26 cellular contexts compared by ENCODE assay signal in the genomic region with DNA sequence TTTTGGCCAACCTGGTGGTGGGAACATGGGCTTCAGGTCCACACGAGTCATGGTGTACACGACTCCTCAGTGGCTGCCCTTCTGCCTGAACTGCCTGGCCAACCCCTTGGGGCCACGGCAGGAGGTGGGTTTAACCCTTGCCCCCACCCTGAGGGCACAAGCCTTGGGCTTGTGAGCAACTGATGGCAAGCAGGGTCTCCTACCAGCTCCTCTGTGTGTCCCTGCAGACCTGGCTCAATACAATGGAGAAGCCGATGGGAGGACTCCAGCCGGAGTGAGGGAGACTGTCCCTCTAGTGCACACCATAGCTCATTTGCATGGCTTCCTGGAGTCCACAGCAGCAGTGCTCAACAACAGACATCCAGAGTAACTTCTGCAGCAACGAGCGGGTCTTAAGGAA.
"Had no signal": no experiment of that assay in that cellular context is flagged by ENCODE, and none has a peak within 500 bp of the region (broad histone marks: within the 10 kb centered on the region; RNA-seq: fewer than 3 reads in every experiment).

No MANE protein-coding gene starts in this region.

- DNase-seq: activated CD4-positive, alpha-beta T cell treated with anti-CD3 and anti-CD28 coated beads for 4 hours; activated CD4-positive, alpha-beta T cell treated with anti-CD3 and anti-CD28 coated beads, Interleukin-2, amount 50 U/mL, for 4 hours; activated naive CD4-positive, alpha-beta T cell treated with anti-CD3 and anti-CD28 coated beads for 36 hours; activated naive CD8-positive, alpha-beta T cell treated with anti-CD3 and anti-CD28 coated beads for 36 hours; activated T-cell treated with anti-CD3 and anti-CD28 coated beads for 4 hours; activated T-cell treated with anti-CD3 and anti-CD28 coated beads, Interleukin-2, amount 50 U/mL, for 72 hours; adrenal gland; body of pancreas; cerebellar nuclear complex; effector memory CD4-positive, alpha-beta T cell; hippocampal formation; left ventricle myocardium inferior; mesendoderm; natural killer cell; occipital lobe; stimulated activated CD4-positive, alpha-beta T cell treated with anti-CD3 and anti-CD28 coated beads, Interleukin-12 subunit alpha, Interleukin-12 subunit beta, amount 100 ng/mL, for 4 hours; stimulated activated CD4-positive, alpha-beta T cell treated with anti-CD3 and anti-CD28 coated beads, Interleukin-4, amount 100 ng/mL, for 1 hour; stimulated activated naive CD8-positive, alpha-beta T cell treated with anti-CD3 and anti-CD28 coated beads, Interleukin-15, amount 100 ng/mL, for 72 hours; substantia nigra; thyroid gland had no signal

- ATAC-seq: activated T-cell treated with anti-CD3 and anti-CD28 coated beads, Interleukin-2, amount 50 U/mL, for 72 hours; body of pancreas; natural killer cell; right cardiac atrium; stimulated activated effector memory CD8-positive, alpha-beta T cell treated with anti-CD3 and anti-CD28 coated beads, Interleukin-12 subunit alpha, Interleukin-12 subunit beta, amount 100 ng/mL, for 72 hours; stimulated activated naive CD8-positive, alpha-beta T cell treated with anti-CD3 and anti-CD28 coated beads, Interleukin-15, amount 100 ng/mL, for 72 hours had no signal

- H3K4me3 Mint-ChIP-seq: activated naive CD4-positive, alpha-beta T cell treated with anti-CD3 and anti-CD28 coated beads for 36 hours; activated naive CD8-positive, alpha-beta T cell treated with anti-CD3 and anti-CD28 coated beads for 36 hours; activated T-cell treated with anti-CD3 and anti-CD28 coated beads, Interleukin-2, amount 50 U/mL, for 72 hours; natural killer cell; neural progenitor cell; stimulated activated effector memory CD8-positive, alpha-beta T cell treated with anti-CD3 and anti-CD28 coated beads, Interleukin-12 subunit alpha, Interleukin-12 subunit beta, amount 100 ng/mL, for 72 hours; stimulated activated naive CD8-positive, alpha-beta T cell treated with anti-CD3 and anti-CD28 coated beads, Interleukin-15, amount 100 ng/mL, for 72 hours had no signal

- H3K4me2 ChIP-seq: neural progenitor cell had no signal

- H3K4me3 ChIP-seq: adrenal gland, body of pancreas, coronary artery, dorsolateral prefrontal cortex, left ventricle myocardium inferior, lung, neural progenitor cell, thyroid gland had no signal

- H3K27me3 ChIP-seq: body of pancreas, dorsolateral prefrontal cortex, neural progenitor cell, thyroid gland had no signal

- H3K36me3 ChIP-seq: adrenal gland, neural progenitor cell, thyroid gland had no signal

- H3K36me3 Mint-ChIP-seq: stimulated activated effector memory CD8-positive, alpha-beta T cell treated with anti-CD3 and anti-CD28 coated beads, Interleukin-12 subunit alpha, Interleukin-12 subunit beta, amount 100 ng/mL, for 72 hours had no signal

- H3K27ac Mint-ChIP-seq: activated naive CD4-positive, alpha-beta T cell treated with anti-CD3 and anti-CD28 coated beads for 36 hours; activated naive CD8-positive, alpha-beta T cell treated with anti-CD3 and anti-CD28 coated beads for 36 hours; activated T-cell treated with anti-CD3 and anti-CD28 coated beads, Interleukin-2, amount 50 U/mL, for 72 hours; natural killer cell; neural progenitor cell; stimulated activated effector memory CD8-positive, alpha-beta T cell treated with anti-CD3 and anti-CD28 coated beads, Interleukin-12 subunit alpha, Interleukin-12 subunit beta, amount 100 ng/mL, for 72 hours; stimulated activated naive CD8-positive, alpha-beta T cell treated with anti-CD3 and anti-CD28 coated beads, Interleukin-15, amount 100 ng/mL, for 72 hours had no signal

- H2AFZ ChIP-seq: neural progenitor cell had no signal

- H3K4me1 Mint-ChIP-seq: activated naive CD8-positive, alpha-beta T cell treated with anti-CD3 and anti-CD28 coated beads for 36 hours; natural killer cell; neural progenitor cell; stimulated activated effector memory CD8-positive, alpha-beta T cell treated with anti-CD3 and anti-CD28 coated beads, Interleukin-12 subunit alpha, Interleukin-12 subunit beta, amount 100 ng/mL, for 72 hours; stimulated activated naive CD8-positive, alpha-beta T cell treated with anti-CD3 and anti-CD28 coated beads, Interleukin-15, amount 100 ng/mL, for 72 hours had no signal

- H3K9me3 ChIP-seq: thyroid gland had no signal

- H3K27me3 Mint-ChIP-seq: activated naive CD8-positive, alpha-beta T cell treated with anti-CD3 and anti-CD28 coated beads for 36 hours; stimulated activated naive CD8-positive, alpha-beta T cell treated with anti-CD3 and anti-CD28 coated beads, Interleukin-15, amount 100 ng/mL, for 72 hours had no signal

- H3K4me1 ChIP-seq: adrenal gland, body of pancreas, left ventricle myocardium inferior, neural progenitor cell, thyroid gland had no signal

- H3K27ac ChIP-seq: adrenal gland, body of pancreas, coronary artery, dorsolateral prefrontal cortex, left ventricle myocardium inferior, neural progenitor cell, thyroid gland had no signal
